In the genomic region with DNA sequence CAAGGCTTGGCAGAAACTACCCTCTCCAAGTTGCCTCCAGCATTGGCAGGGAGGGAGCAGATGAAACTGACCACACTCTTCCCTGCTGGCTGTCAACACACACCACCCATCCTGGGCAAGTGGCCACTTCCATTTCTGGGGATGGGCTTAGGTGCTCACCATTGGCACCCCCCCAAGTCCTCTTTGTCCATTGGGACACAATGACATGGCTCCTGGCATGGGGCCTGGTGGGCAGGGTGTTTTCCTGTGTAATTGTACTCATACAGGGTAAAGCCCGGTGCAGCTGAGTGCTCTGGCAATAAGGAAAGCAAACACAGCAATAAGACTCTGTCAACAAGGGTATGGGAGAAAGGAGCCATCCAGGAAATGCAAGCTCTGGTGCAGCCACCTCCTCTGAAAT, we compare ENCODE assay signal across 13 cellular contexts. TPM values are rescaled to one million over a fixed set of nuclear protein-coding genes. Genes with fewer than 3 reads are reported as not detected.
DNase-seq lines count a peak whose midpoint lies in the region; ATAC-seq and TF ChIP-seq lines count a peak whose summit lies in the region.
"Had no signal": no experiment of that assay in that cellular context is flagged by ENCODE, and none has a peak within 500 bp of the region (broad histone marks: within the 10 kb centered on the region; RNA-seq: fewer than 3 reads in every experiment).

No MANE protein-coding gene starts in this region.

- H3K9me3 ChIP-seq in PC-9 (ENCODE audit: insufficient read depth, low read depth), result no peaks in the 10 kb centered on the region
- H3K9me3 ChIP-seq: uterus had no signal

- DNase-seq in COR-L47 (lab: John Stamatoyannopoulos, UW) (peak; percentile 100), NCI-H1417 treated with DMSO at 0.1 percent for 48 hours (lab: John Stamatoyannopoulos, UW) (peak; percentile 44), PC-9 (peak; percentile 82 to 86), left colon (peak; percentile 95 to 96), mesothelial cell of epicardium (ENCODE audit: low spot score in 2 of 2, unreplicated experiment in 2 of 2) (no peak), EL (no peak), natural killer cell (no peak)
- DNase-seq: activated naive CD4-positive, alpha-beta T cell treated with anti-CD3 and anti-CD28 coated beads, Interleukin-2, amount 50 U/mL, for 16 hours had no signal

- no peak overlapping the region for H3K27ac Mint-ChIP-seq in mesothelial cell of epicardium
- H3K27ac Mint-ChIP-seq in natural killer cell, result no peak overlapping the region
- H3K27ac Mint-ChIP-seq: nephron had no signal

- no peak overlapping the region for H2AFZ ChIP-seq in PC-9

- H3K9me3 Mint-ChIP-seq in mesothelial cell of epicardium, result no peaks in the 10 kb centered on the region
- no peaks in the 10 kb centered on the region for H3K9me3 Mint-ChIP-seq in natural killer cell
- H3K9me3 Mint-ChIP-seq: nephron had no signal

- peaks cover 10% of the 10 kb centered on the region; the same call in 1 of the 2 replicates for H3F3A ChIP-seq in PC-9 (ENCODE audit: insufficient read depth, low read depth)

- no peaks in the 10 kb centered on the region for H3K36me3 Mint-ChIP-seq in mesothelial cell of epicardium
- no peaks in the 10 kb centered on the region for H3K36me3 Mint-ChIP-seq in natural killer cell

- H3K4me1 Mint-ChIP-seq in mesothelial cell of epicardium (no peaks in the 10 kb centered on the region), natural killer cell (no peaks in the 10 kb centered on the region)
- H3K4me1 Mint-ChIP-seq: nephron had no signal

- 0 out of 2 replicates have a peak overlapping the region, but pooled peaks have one; percentile 18 for H3K4me2 ChIP-seq in PC-9

- 0 out of 2 replicates have a peak, but pooled peaks cover 13% of the 10 kb centered on the region for H3K4me1 ChIP-seq in PC-9 (replicated peaks; ENCODE audit: insufficient read depth)
- H3K4me1 ChIP-seq: uterus had no signal

- no peaks in the 10 kb centered on the region for H3K9me2 ChIP-seq in PC-9 (ENCODE audit: insufficient read depth)

- H3K4me3 ChIP-seq in PC-9, result no peak overlapping the region
- H3K4me3 ChIP-seq: uterus had no signal

- no peaks in the 10 kb centered on the region for H4K20me1 ChIP-seq in PC-9 (ENCODE audit: insufficient read depth)

- H3K4me3 Mint-ChIP-seq in mesothelial cell of epicardium (no peak overlapping the region), natural killer cell (no peak overlapping the region)
- H3K4me3 Mint-ChIP-seq: nephron had no signal

- CTCF ChIA-PET in PC-9 (lab: Charles Lee), result no interaction called here

- no peaks in the 10 kb centered on the region for H3K36me3 ChIP-seq in PC-9 (ENCODE audit: low read depth)
- H3K36me3 ChIP-seq: uterus had no signal

- intact Hi-C loops in PC-9 (cut with micrococcal nuclease; ENCODE audit: unreplicated experiment) (no loop called here), left colon (cut with DNase I, micrococcal nuclease) (no loop called here), natural killer cell (cut with micrococcal nuclease) (no loop called here)

- POLR2A ChIA-PET in PC-9 (lab: Charles Lee; ENCODE audit: unreplicated experiment), result no interaction called here

- H3K79me2 ChIP-seq in PC-9 (ENCODE audit: low read depth), result no peaks in the 10 kb centered on the region

- H3K27me3 Mint-ChIP-seq in mesothelial cell of epicardium (ENCODE audit: low read depth) (peaks cover 10% of the 10 kb centered on the region), natural killer cell (ENCODE audit: low read depth in 2 of 2) (peaks cover 0 to 5% of the 10 kb centered on the region in 2 donors)

- H3K27ac ChIP-seq in PC-9, result 0 out of 2 replicates have a peak overlapping the region, but pooled peaks have one; percentile 14
- H3K27ac ChIP-seq: uterus had no signal

- ATAC-seq in left colon, result peak; percentile 96
- ATAC-seq in HG03378 (IDR thresholded peaks at IDR 0.05; ENCODE audit: unreplicated experiment), result no peak
- no peak for ATAC-seq in natural killer cell

- no TSS peak for BruUV-seq in PC-9 (replicated peaks; lab: Mats Ljungman, UMichigan)

- H3K27me3 ChIP-seq in PC-9 (ENCODE audit: insufficient read depth, low read depth), result no peaks in the 10 kb centered on the region
- H3K27me3 ChIP-seq: uterus had no signal

- TF ChIP-seq CTCF in PC-9 (conservative IDR thresholded peaks at IDR 0.05) (no peak), mesothelial cell of epicardium (IDR thresholded peaks at IDR 0.05; ENCODE audit: unreplicated experiment) (no peak), natural killer cell (IDR thresholded peaks at IDR 0.05) (no peak)

RNA-seq across cellular contexts. Expression of gene SCNN1B, which starts 22.6 kb away (rescaled TPM):
- 0.57 and 0.60 TPM in 2 replicates for total RNA-seq in PC-9 (2021)
- total RNA-seq in left colon, result 100 to 1,000 TPM; 322 to 715 TPM
- not detected in 3 replicates for total RNA-seq in mesothelial cell of epicardium
- total RNA-seq in natural killer cell, result not detected
- total RNA-seq: cerebellum, skeletal muscle tissue had no signal

Comparison
In these comparisons a context has a peak if more than half of its experiments do, and no peak if none do; other contexts are left out.
1. DNase-seq: peak in COR-L47 (single experiment), NCI-H1417 treated with DMSO at 0.1 percent for 48 hours (single experiment), PC-9 (2 of 2) and left colon (2 of 2); none in mesothelial cell of epicardium (0 of 2), EL (single experiment) and natural killer cell (single experiment).
2. RNA of gene SCNN1B, which starts 22.6 kb away (total RNA-seq): 322 to 715 TPM in left colon; 0.57 to 0.60 TPM in PC-9, not detected in mesothelial cell of epicardium and not detected in natural killer cell; every median in the first group is over 100 times any median in the second.